ENCODE assay signal across 1 cellular context in the genomic region with DNA sequence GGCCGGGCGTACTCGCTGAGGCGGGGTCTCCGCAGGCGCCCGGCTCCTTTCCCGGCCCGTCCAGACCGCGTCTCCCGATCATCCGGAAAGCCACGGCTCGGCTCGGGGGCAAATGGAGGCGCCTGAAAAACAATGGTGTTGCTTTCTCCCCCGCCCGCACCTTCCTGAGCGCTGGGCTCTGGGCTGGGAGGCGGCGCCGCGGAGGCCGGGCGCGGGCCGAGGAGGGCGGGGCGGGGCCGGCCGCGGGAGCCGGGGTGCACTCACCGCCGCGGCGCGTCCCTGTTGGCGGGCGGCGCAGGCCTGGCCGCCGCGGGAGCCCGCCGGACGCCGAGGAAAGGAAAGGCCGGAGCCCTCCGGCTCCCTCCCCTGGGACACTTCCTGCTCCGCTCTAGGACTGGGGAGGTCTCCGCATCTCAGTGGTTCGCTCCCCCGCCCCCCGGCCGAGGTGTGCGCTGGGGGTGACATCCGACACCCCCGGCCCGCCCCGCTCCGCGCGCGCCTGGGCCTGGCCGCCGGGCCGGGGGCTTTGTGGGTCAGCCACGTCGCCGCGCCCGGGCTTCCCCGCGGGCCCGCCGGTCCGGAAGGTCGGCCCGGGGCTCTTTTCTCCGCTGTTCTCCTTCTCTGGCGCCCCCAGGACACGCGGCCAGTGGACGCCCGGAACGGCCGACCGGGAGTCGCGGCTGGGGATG.
TF ChIP-seq lines count a peak whose summit lies in the region.

Gene ZNF496 (minus strand): TSS at position 342 of the 689 bp plus-strand sequence. CDS start 2,289 bp downstream, outside the sequence.

TF ChIP-seq in HepG2, 621 proteins besides CTCF, POLR2A, EP300 and RAD21 (continued from another document and continues in another):
- 0 out of 2 replicates have a peak, but pooled peaks have one; percentile 42 for TF ChIP-seq ZNF503 (CRISPR knock-in tag; IDR thresholded peaks at IDR 0.05)
- TF ChIP-seq RORA (CRISPR knock-in tag; IDR thresholded peaks at IDR 0.05), result no peak
- no peak for TF ChIP-seq ZNF563 (CRISPR knock-in tag; IDR thresholded peaks at IDR 0.05)
- TF ChIP-seq SETDB1 (CRISPR knock-in tag; IDR thresholded peaks at IDR 0.05; ENCODE audit: borderline replicate concordance), result no peak
- TF ChIP-seq ZNF501 (CRISPR knock-in tag; IDR thresholded peaks at IDR 0.05), result no peak
- no peak for TF ChIP-seq ZFP37 (CRISPR knock-in tag; IDR thresholded peaks at IDR 0.05; ENCODE audit: borderline replicate concordance)
- TF ChIP-seq GPBP1L1 (CRISPR knock-in tag; IDR thresholded peaks at IDR 0.05), result no peak
- TF ChIP-seq, protein P1, sequence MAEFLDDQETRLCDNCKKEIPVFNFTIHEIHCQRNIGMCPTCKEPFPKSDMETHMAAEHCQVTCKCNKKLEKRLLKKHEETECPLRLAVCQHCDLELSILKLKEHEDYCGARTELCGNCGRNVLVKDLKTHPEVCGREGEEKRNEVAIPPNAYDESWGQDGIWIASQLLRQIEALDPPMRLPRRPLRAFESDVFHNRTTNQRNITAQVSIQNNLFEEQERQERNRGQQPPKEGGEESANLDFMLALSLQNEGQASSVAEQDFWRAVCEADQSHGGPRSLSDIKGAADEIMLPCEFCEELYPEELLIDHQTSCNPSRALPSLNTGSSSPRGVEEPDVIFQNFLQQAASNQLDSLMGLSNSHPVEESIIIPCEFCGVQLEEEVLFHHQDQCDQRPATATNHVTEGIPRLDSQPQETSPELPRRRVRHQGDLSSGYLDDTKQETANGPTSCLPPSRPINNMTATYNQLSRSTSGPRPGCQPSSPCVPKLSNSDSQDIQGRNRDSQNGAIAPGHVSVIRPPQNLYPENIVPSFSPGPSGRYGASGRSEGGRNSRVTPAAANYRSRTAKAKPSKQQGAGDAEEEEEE (CRISPR knock-in tag; IDR thresholded peaks at IDR 0.05; ENCODE audit: borderline replicate concordance), result no peak
- no peak for TF ChIP-seq ZNF674 (CRISPR knock-in tag; IDR thresholded peaks at IDR 0.05; ENCODE audit: low read depth)
- TF ChIP-seq, protein P2, sequence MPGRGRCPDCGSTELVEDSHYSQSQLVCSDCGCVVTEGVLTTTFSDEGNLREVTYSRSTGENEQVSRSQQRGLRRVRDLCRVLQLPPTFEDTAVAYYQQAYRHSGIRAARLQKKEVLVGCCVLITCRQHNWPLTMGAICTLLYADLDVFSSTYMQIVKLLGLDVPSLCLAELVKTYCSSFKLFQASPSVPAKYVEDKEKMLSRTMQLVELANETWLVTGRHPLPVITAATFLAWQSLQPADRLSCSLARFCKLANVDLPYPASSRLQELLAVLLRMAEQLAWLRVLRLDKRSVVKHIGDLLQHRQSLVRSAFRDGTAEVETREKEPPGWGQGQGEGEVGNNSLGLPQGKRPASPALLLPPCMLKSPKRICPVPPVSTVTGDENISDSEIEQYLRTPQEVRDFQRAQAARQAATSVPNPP (CRISPR knock-in tag; IDR thresholded peaks at IDR 0.05), result 0 out of 2 replicates have a peak, but pooled peaks have one; percentile 32
- no peak for TF ChIP-seq PAF1 (CRISPR knock-in tag; IDR thresholded peaks at IDR 0.05)
- no peak for TF ChIP-seq ZNF782 (CRISPR knock-in tag; IDR thresholded peaks at IDR 0.05; ENCODE audit: borderline replicate concordance)
- TF ChIP-seq MATR3 (CRISPR knock-in tag; IDR thresholded peaks at IDR 0.05), result no peak
- 0 out of 2 replicates have a peak, but pooled peaks have one; percentile 25 for TF ChIP-seq ZNF329 (CRISPR knock-in tag; IDR thresholded peaks at IDR 0.05; ENCODE audit: low read depth)
- TF ChIP-seq NFAT5 (CRISPR knock-in tag; IDR thresholded peaks at IDR 0.05), result no peak
- no peak for TF ChIP-seq ZNF30 (CRISPR knock-in tag; IDR thresholded peaks at IDR 0.05)
- no peak; the same call in 1 of the 2 replicates for TF ChIP-seq ZNF790 (CRISPR knock-in tag; IDR thresholded peaks at IDR 0.05; ENCODE audit: borderline replicate concordance)
- TF ChIP-seq, protein P3, sequence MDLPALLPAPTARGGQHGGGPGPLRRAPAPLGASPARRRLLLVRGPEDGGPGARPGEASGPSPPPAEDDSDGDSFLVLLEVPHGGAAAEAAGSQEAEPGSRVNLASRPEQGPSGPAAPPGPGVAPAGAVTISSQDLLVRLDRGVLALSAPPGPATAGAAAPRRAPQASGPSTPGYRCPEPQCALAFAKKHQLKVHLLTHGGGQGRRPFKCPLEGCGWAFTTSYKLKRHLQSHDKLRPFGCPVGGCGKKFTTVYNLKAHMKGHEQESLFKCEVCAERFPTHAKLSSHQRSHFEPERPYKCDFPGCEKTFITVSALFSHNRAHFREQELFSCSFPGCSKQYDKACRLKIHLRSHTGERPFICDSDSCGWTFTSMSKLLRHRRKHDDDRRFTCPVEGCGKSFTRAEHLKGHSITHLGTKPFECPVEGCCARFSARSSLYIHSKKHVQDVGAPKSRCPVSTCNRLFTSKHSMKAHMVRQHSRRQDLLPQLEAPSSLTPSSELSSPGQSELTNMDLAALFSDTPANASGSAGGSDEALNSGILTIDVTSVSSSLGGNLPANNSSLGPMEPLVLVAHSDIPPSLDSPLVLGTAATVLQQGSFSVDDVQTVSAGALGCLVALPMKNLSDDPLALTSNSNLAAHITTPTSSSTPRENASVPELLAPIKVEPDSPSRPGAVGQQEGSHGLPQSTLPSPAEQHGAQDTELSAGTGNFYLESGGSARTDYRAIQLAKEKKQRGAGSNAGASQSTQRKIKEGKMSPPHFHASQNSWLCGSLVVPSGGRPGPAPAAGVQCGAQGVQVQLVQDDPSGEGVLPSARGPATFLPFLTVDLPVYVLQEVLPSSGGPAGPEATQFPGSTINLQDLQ (CRISPR knock-in tag; IDR thresholded peaks at IDR 0.05), result no peak
- TF ChIP-seq ETV6 (CRISPR knock-in tag; conservative IDR thresholded peaks at IDR 0.05), result no peak
- no peak for TF ChIP-seq BCLAF1 (IDR thresholded peaks at IDR 0.05)
- TF ChIP-seq NFKB2 (CRISPR knock-in tag; IDR thresholded peaks at IDR 0.05; ENCODE audit: borderline replicate concordance), result no peak
- no peak; the same call in 1 of the 2 replicates for TF ChIP-seq ARNT2 (CRISPR knock-in tag; IDR thresholded peaks at IDR 0.05; ENCODE audit: low read depth)
- no peak for TF ChIP-seq PTBP1 (IDR thresholded peaks at IDR 0.05; ENCODE audit: low read depth, low read length, poor library complexity, severe bottlenecking)
- TF ChIP-seq TSC22D2 (CRISPR knock-in tag; IDR thresholded peaks at IDR 0.05; ENCODE audit: borderline replicate concordance), result no peak
- TF ChIP-seq ZNF333 (CRISPR knock-in tag; IDR thresholded peaks at IDR 0.05; ENCODE audit: borderline replicate concordance), result no peak
- TF ChIP-seq, protein P4, sequence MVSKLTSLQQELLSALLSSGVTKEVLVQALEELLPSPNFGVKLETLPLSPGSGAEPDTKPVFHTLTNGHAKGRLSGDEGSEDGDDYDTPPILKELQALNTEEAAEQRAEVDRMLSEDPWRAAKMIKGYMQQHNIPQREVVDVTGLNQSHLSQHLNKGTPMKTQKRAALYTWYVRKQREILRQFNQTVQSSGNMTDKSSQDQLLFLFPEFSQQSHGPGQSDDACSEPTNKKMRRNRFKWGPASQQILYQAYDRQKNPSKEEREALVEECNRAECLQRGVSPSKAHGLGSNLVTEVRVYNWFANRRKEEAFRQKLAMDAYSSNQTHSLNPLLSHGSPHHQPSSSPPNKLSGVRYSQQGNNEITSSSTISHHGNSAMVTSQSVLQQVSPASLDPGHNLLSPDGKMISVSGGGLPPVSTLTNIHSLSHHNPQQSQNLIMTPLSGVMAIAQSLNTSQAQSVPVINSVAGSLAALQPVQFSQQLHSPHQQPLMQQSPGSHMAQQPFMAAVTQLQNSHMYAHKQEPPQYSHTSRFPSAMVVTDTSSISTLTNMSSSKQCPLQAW (CRISPR knock-in tag; IDR thresholded peaks at IDR 0.05), result no peak
- TF ChIP-seq RFX1 (IDR thresholded peaks at IDR 0.05), result no peak
- 0 out of 2 replicates have a peak, but pooled peaks have one; percentile 26 for TF ChIP-seq CREB3 (CRISPR knock-in tag; IDR thresholded peaks at IDR 0.05)
- no peak; the same call in 1 of the 2 replicates for TF ChIP-seq REL (CRISPR knock-in tag; conservative IDR thresholded peaks at IDR 0.05)
- no peak for TF ChIP-seq AKAP8 (CRISPR knock-in tag; IDR thresholded peaks at IDR 0.05)
- TF ChIP-seq ZSCAN31 (CRISPR knock-in tag; IDR thresholded peaks at IDR 0.05; ENCODE audit: low read depth), result no peak; the same call in 1 of the 2 replicates
- no peak for TF ChIP-seq FOXM1 (CRISPR knock-in tag; IDR thresholded peaks at IDR 0.05)
- no peak for TF ChIP-seq PAWR (CRISPR knock-in tag; IDR thresholded peaks at IDR 0.05; ENCODE audit: borderline replicate concordance)
- no peak for TF ChIP-seq JUN (CRISPR knock-in tag; IDR thresholded peaks at IDR 0.05)
- TF ChIP-seq SNAI1 (CRISPR knock-in tag; IDR thresholded peaks at IDR 0.05; ENCODE audit: borderline replicate concordance), result no peak
- no peak for TF ChIP-seq ZBTB38 (CRISPR knock-in tag; IDR thresholded peaks at IDR 0.05)
- no peak for TF ChIP-seq KDM4B (CRISPR knock-in tag; IDR thresholded peaks at IDR 0.05)
- TF ChIP-seq ZNF737 (CRISPR knock-in tag; IDR thresholded peaks at IDR 0.05; ENCODE audit: borderline replicate concordance), result no peak
